ENCODE assay signal across 1 cellular context in the genomic region with DNA sequence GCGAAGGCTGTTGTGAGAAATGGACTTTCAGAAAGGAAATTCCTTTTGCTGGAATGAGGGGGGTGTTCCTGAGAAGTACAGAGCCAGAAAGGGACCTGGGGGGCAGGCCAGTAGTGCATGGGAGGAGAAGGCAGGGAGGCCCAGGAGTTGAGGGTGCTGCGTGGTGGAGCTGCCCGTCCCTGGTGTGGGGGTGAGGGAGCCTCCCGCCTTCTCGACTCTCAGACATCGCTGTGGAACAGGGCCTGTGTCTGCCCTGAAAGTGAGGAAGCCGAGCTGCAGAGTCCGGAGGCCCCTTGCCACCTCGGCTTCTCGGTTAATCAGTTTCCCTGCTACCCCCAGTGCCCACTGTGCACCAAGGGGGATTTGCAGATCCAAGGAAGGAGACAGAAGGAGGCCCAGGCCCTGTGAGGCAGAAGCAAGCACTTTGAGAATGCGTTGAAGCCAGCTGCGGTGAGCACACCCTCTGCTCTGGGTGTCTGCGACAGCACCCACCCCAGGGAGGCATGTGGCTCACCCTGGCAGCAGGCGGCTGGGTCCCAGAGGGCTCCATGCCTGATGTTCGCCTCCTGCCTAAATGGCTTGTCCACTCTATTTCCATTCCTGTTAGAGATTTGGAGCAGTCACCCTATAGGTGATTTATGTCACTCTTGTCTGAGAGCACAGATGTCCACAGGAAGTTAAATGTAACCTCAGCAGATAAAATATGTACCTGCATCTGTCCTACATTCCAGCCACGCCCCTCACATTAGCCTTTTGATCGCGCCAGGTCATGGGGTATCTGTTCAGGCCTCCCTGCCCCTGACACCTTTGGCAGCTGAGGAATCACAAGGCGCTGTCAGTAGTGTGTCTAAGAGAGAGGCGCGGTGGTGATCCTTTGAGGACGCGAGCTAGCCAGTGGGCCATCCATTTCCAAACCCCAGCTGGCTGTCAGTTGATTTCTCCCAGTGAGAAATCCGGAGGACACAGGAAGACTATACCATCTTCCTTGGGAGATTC.
TF ChIP-seq lines count a peak whose summit lies in the region.

No MANE protein-coding gene starts in this region.

TF ChIP-seq in K562, 482 proteins besides CTCF, POLR2A, EP300 and RAD21 (continues in another document):
- TF ChIP-seq ETV6 (IDR thresholded peaks at IDR 0.05; ENCODE audit: borderline replicate concordance in 1 of 2, low read depth in 2 of 2, low read length in 1 of 2) (no peak), ETV6 (CRISPR knock-in tag; IDR thresholded peaks at IDR 0.05; ENCODE audit: borderline replicate concordance) (no peak), HNRNPK (IDR thresholded peaks at IDR 0.05; ENCODE audit: low read depth, low read length, poor library complexity, severe bottlenecking) (no peak), SRSF3 (IDR thresholded peaks at IDR 0.05; ENCODE audit: insufficient read depth, low read length) (no peak), CXXC5 (CRISPR knock-in tag; IDR thresholded peaks at IDR 0.05) (peak; percentile 14; the same call in 1 of the 2 replicates), NR2C1 (IDR thresholded peaks at IDR 0.05) (no peak), NR2C1 (tag; IDR thresholded peaks at IDR 0.05) (no peak), PRMT5 (CRISPR knock-in tag; IDR thresholded peaks at IDR 0.05) (no peak), RHOXF2B (CRISPR knock-in tag; conservative IDR thresholded peaks at IDR 0.05) (no peak), BRF1 (IDR thresholded peaks at IDR 0.05; ENCODE audit: borderline replicate concordance, extremely low read depth, insufficient read length) (no peak), NCOA6 (IDR thresholded peaks at IDR 0.05) (no peak), NFIC (IDR thresholded peaks at IDR 0.05) (peak; percentile 42; the same call in 1 of the 2 replicates), KLF10 (CRISPR knock-in tag; IDR thresholded peaks at IDR 0.05) (no peak), ZNF408 (CRISPR knock-in tag; IDR thresholded peaks at IDR 0.05; ENCODE audit: low read depth) (no peak), KLF6 (CRISPR knock-in tag; IDR thresholded peaks at IDR 0.05; ENCODE audit: borderline replicate concordance) (no peak), HDAC2 (IDR thresholded peaks at IDR 0.05) (0 out of 2 replicates have a peak, but pooled peaks have one; percentile 39), SP2 (IDR thresholded peaks at IDR 0.05; ENCODE audit: extremely low read depth, low read depth, low read length, poor library complexity, severe bottlenecking) (no peak)
- TF ChIP-seq, protein P1, sequence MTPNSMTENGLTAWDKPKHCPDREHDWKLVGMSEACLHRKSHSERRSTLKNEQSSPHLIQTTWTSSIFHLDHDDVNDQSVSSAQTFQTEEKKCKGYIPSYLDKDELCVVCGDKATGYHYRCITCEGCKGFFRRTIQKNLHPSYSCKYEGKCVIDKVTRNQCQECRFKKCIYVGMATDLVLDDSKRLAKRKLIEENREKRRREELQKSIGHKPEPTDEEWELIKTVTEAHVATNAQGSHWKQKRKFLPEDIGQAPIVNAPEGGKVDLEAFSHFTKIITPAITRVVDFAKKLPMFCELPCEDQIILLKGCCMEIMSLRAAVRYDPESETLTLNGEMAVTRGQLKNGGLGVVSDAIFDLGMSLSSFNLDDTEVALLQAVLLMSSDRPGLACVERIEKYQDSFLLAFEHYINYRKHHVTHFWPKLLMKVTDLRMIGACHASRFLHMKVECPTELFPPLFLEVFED (CRISPR knock-in tag; conservative IDR thresholded peaks at IDR 0.05) = no peak
- TF ChIP-seq, protein P2, sequence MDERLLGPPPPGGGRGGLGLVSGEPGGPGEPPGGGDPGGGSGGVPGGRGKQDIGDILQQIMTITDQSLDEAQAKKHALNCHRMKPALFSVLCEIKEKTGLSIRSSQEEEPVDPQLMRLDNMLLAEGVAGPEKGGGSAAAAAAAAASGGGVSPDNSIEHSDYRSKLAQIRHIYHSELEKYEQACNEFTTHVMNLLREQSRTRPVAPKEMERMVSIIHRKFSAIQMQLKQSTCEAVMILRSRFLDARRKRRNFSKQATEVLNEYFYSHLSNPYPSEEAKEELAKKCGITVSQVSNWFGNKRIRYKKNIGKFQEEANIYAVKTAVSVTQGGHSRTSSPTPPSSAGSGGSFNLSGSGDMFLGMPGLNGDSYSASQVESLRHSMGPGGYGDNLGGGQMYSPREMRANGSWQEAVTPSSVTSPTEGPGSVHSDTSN (CRISPR knock-in tag; IDR thresholded peaks at IDR 0.05; ENCODE audit: low read depth) = no peak; the same call in 1 of the 2 replicates
- TF ChIP-seq, protein P2 (tag; conservative IDR thresholded peaks at IDR 0.05; ENCODE audit: low read depth) = peak; percentile 87
- TF ChIP-seq, protein P3, sequence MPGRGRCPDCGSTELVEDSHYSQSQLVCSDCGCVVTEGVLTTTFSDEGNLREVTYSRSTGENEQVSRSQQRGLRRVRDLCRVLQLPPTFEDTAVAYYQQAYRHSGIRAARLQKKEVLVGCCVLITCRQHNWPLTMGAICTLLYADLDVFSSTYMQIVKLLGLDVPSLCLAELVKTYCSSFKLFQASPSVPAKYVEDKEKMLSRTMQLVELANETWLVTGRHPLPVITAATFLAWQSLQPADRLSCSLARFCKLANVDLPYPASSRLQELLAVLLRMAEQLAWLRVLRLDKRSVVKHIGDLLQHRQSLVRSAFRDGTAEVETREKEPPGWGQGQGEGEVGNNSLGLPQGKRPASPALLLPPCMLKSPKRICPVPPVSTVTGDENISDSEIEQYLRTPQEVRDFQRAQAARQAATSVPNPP (IDR thresholded peaks at IDR 0.05; ENCODE audit: borderline replicate concordance, insufficient read depth, insufficient read length) = no peak
- TF ChIP-seq, protein P4, sequence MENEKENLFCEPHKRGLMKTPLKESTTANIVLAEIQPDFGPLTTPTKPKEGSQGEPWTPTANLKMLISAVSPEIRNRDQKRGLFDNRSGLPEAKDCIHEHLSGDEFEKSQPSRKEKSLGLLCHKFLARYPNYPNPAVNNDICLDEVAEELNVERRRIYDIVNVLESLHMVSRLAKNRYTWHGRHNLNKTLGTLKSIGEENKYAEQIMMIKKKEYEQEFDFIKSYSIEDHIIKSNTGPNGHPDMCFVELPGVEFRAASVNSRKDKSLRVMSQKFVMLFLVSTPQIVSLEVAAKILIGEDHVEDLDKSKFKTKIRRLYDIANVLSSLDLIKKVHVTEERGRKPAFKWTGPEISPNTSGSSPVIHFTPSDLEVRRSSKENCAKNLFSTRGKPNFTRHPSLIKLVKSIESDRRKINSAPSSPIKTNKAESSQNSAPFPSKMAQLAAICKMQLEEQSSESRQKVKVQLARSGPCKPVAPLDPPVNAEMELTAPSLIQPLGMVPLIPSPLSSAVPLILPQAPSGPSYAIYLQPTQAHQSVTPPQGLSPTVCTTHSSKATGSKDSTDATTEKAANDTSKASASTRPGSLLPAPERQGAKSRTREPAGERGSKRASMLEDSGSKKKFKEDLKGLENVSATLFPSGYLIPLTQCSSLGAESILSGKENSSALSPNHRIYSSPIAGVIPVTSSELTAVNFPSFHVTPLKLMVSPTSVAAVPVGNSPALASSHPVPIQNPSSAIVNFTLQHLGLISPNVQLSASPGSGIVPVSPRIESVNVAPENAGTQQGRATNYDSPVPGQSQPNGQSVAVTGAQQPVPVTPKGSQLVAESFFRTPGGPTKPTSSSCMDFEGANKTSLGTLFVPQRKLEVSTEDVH (IDR thresholded peaks at IDR 0.05; ENCODE audit: low read depth, partially characterized antibody) = no peak
- TF ChIP-seq, protein P5, sequence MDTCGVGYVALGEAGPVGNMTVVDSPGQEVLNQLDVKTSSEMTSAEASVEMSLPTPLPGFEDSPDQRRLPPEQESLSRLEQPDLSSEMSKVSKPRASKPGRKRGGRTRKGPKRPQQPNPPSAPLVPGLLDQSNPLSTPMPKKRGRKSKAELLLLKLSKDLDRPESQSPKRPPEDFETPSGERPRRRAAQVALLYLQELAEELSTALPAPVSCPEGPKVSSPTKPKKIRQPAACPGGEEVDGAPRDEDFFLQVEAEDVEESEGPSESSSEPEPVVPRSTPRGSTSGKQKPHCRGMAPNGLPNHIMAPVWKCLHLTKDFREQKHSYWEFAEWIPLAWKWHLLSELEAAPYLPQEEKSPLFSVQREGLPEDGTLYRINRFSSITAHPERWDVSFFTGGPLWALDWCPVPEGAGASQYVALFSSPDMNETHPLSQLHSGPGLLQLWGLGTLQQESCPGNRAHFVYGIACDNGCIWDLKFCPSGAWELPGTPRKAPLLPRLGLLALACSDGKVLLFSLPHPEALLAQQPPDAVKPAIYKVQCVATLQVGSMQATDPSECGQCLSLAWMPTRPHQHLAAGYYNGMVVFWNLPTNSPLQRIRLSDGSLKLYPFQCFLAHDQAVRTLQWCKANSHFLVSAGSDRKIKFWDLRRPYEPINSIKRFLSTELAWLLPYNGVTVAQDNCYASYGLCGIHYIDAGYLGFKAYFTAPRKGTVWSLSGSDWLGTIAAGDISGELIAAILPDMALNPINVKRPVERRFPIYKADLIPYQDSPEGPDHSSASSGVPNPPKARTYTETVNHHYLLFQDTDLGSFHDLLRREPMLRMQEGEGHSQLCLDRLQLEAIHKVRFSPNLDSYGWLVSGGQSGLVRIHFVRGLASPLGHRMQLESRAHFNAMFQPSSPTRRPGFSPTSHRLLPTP (IDR thresholded peaks at IDR 0.05; ENCODE audit: borderline replicate concordance, extremely low read depth, insufficient read length) = no peak
- TF ChIP-seq, protein P6, sequence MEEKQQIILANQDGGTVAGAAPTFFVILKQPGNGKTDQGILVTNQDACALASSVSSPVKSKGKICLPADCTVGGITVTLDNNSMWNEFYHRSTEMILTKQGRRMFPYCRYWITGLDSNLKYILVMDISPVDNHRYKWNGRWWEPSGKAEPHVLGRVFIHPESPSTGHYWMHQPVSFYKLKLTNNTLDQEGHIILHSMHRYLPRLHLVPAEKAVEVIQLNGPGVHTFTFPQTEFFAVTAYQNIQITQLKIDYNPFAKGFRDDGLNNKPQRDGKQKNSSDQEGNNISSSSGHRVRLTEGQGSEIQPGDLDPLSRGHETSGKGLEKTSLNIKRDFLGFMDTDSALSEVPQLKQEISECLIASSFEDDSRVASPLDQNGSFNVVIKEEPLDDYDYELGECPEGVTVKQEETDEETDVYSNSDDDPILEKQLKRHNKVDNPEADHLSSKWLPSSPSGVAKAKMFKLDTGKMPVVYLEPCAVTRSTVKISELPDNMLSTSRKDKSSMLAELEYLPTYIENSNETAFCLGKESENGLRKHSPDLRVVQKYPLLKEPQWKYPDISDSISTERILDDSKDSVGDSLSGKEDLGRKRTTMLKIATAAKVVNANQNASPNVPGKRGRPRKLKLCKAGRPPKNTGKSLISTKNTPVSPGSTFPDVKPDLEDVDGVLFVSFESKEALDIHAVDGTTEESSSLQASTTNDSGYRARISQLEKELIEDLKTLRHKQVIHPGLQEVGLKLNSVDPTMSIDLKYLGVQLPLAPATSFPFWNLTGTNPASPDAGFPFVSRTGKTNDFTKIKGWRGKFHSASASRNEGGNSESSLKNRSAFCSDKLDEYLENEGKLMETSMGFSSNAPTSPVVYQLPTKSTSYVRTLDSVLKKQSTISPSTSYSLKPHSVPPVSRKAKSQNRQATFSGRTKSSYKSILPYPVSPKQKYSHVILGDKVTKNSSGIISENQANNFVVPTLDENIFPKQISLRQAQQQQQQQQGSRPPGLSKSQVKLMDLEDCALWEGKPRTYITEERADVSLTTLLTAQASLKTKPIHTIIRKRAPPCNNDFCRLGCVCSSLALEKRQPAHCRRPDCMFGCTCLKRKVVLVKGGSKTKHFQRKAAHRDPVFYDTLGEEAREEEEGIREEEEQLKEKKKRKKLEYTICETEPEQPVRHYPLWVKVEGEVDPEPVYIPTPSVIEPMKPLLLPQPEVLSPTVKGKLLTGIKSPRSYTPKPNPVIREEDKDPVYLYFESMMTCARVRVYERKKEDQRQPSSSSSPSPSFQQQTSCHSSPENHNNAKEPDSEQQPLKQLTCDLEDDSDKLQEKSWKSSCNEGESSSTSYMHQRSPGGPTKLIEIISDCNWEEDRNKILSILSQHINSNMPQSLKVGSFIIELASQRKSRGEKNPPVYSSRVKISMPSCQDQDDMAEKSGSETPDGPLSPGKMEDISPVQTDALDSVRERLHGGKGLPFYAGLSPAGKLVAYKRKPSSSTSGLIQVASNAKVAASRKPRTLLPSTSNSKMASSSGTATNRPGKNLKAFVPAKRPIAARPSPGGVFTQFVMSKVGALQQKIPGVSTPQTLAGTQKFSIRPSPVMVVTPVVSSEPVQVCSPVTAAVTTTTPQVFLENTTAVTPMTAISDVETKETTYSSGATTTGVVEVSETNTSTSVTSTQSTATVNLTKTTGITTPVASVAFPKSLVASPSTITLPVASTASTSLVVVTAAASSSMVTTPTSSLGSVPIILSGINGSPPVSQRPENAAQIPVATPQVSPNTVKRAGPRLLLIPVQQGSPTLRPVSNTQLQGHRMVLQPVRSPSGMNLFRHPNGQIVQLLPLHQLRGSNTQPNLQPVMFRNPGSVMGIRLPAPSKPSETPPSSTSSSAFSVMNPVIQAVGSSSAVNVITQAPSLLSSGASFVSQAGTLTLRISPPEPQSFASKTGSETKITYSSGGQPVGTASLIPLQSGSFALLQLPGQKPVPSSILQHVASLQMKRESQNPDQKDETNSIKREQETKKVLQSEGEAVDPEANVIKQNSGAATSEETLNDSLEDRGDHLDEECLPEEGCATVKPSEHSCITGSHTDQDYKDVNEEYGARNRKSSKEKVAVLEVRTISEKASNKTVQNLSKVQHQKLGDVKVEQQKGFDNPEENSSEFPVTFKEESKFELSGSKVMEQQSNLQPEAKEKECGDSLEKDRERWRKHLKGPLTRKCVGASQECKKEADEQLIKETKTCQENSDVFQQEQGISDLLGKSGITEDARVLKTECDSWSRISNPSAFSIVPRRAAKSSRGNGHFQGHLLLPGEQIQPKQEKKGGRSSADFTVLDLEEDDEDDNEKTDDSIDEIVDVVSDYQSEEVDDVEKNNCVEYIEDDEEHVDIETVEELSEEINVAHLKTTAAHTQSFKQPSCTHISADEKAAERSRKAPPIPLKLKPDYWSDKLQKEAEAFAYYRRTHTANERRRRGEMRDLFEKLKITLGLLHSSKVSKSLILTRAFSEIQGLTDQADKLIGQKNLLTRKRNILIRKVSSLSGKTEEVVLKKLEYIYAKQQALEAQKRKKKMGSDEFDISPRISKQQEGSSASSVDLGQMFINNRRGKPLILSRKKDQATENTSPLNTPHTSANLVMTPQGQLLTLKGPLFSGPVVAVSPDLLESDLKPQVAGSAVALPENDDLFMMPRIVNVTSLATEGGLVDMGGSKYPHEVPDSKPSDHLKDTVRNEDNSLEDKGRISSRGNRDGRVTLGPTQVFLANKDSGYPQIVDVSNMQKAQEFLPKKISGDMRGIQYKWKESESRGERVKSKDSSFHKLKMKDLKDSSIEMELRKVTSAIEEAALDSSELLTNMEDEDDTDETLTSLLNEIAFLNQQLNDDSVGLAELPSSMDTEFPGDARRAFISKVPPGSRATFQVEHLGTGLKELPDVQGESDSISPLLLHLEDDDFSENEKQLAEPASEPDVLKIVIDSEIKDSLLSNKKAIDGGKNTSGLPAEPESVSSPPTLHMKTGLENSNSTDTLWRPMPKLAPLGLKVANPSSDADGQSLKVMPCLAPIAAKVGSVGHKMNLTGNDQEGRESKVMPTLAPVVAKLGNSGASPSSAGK (IDR thresholded peaks at IDR 0.05) = no peak
